In genomic region chr15:30845565-30845964, GRCh38 we compare ENCODE assay signal across 7 cellular contexts. TPM values are rescaled to one million over a fixed set of nuclear protein-coding genes. Genes with fewer than 3 reads are reported as not detected.
DNase-seq lines count a peak whose midpoint lies in the region; ATAC-seq and TF ChIP-seq lines count a peak whose summit lies in the region.
"Not testable (repeated sequence)": the region's sequence is repeated elsewhere in the genome, so short reads cannot be mapped to it uniquely, and the experiment has no call there.

No MANE protein-coding gene starts in this region.

- H3K4me1 Mint-ChIP-seq in Calu3 (ENCODE audit: low read depth, unreplicated experiment); brain; neural progenitor cell: not testable (repeated sequence)
- peaks cover 29% of the 10 kb centered on the region for H3K4me1 Mint-ChIP-seq in T-helper 17 cell
- peaks cover 37% of the 10 kb centered on the region for H3K4me1 Mint-ChIP-seq in activated T-cell treated with anti-CD3 and anti-CD28 coated beads, Interleukin-2, amount 50 U/mL, for 24 hours (ENCODE audit: low read depth)
- H3K4me1 Mint-ChIP-seq in activated naive CD4-positive, alpha-beta T cell treated with anti-CD3 and anti-CD28 coated beads, Interleukin-2, amount 50 U/mL, for 24 hours: peaks cover 51% of the 10 kb centered on the region
- H3K4me1 Mint-ChIP-seq in naive thymus-derived CD4-positive, alpha-beta T cell: peaks cover 22 to 62% (median 42%) of the 10 kb centered on the region in 7 donors

- TF ChIP-seq CTCF in Calu3 (IDR thresholded peaks at IDR 0.05; ENCODE audit: unreplicated experiment); brain (conservative IDR thresholded peaks at IDR 0.05); neural progenitor cell (IDR thresholded peaks at IDR 0.05): not testable (repeated sequence)

- H3K36me3 Mint-ChIP-seq in Calu3 (ENCODE audit: insufficient read depth, unreplicated experiment); activated naive CD4-positive, alpha-beta T cell treated with anti-CD3 and anti-CD28 coated beads, Interleukin-2, amount 50 U/mL, for 24 hours; brain; neural progenitor cell: not testable (repeated sequence)
- peaks cover 15% of the 10 kb centered on the region for H3K36me3 Mint-ChIP-seq in T-helper 17 cell (ENCODE audit: low read depth)
- peaks cover 68% of the 10 kb centered on the region for H3K36me3 Mint-ChIP-seq in activated T-cell treated with anti-CD3 and anti-CD28 coated beads, Interleukin-2, amount 50 U/mL, for 24 hours (ENCODE audit: low read depth)
- H3K36me3 Mint-ChIP-seq in naive thymus-derived CD4-positive, alpha-beta T cell: peaks cover 0 to 70% (median 14%) of the 10 kb centered on the region in 5 donors

- not testable (repeated sequence) for H3F3A ChIP-seq in neural progenitor cell (ENCODE audit: low read depth)

- DNase-seq in Calu3; T-helper 17 cell; activated T-cell treated with anti-CD3 and anti-CD28 coated beads, Interleukin-2, amount 50 U/mL, for 24 hours; naive thymus-derived CD4-positive, alpha-beta T cell; neural progenitor cell (ENCODE audit: low spot score): not testable (repeated sequence)

- POLR2A ChIA-PET in naive thymus-derived CD4-positive, alpha-beta T cell (lab: Charles Lee): interaction anchor here (0.6 to 0.7 kb wide), 2 partner anchors 15 to 128 kb away, joined by 3 read pairs; no protein-coding TSS in a partner anchor

- H3K27me3 Mint-ChIP-seq in Calu3 (ENCODE audit: unreplicated experiment); T-helper 17 cell; activated T-cell treated with anti-CD3 and anti-CD28 coated beads, Interleukin-2, amount 50 U/mL, for 24 hours; activated naive CD4-positive, alpha-beta T cell treated with anti-CD3 and anti-CD28 coated beads, Interleukin-2, amount 50 U/mL, for 24 hours; brain; naive thymus-derived CD4-positive, alpha-beta T cell; neural progenitor cell (ENCODE audit: insufficient read depth, low read depth): not testable (repeated sequence)

- H4K20me1 ChIP-seq in neural progenitor cell (ENCODE audit: low read depth): not testable (repeated sequence)

- H3K4me3 ChIP-seq in naive thymus-derived CD4-positive, alpha-beta T cell (ENCODE audit: low read length); neural progenitor cell: not testable (repeated sequence)

- not testable (repeated sequence) for H3K27me3 ChIP-seq in naive thymus-derived CD4-positive, alpha-beta T cell (ENCODE audit: control insufficient read depth in 2 of 2, insufficient read depth in 2 of 2, low read length in 2 of 2); neural progenitor cell

- intact Hi-C loops in Calu3 (cut with micrococcal nuclease; ENCODE audit: unreplicated experiment): not testable (repeated sequence)
- intact Hi-C loops in naive thymus-derived CD4-positive, alpha-beta T cell (cut with micrococcal nuclease): loop anchor here (10.0 kb wide), 3 partner anchors 59 to 479 kb away; partner anchors contain the start of genes FAN1 (in 2 of the 2), KLF13 (in 1 of the 2) and MTMR10 (in 1 of the 2)

- H2AFZ ChIP-seq in neural progenitor cell (replicated peaks): not testable (repeated sequence)

- not testable (repeated sequence) for H3K9ac ChIP-seq in neural progenitor cell

- not testable (repeated sequence) for H3K9me3 ChIP-seq in T-helper 17 cell (ENCODE audit: control insufficient read depth, low read length, poor library complexity, severe bottlenecking); naive thymus-derived CD4-positive, alpha-beta T cell (ENCODE audit: control insufficient read depth in 2 of 3, low read length in 3 of 3); neural progenitor cell (ENCODE audit: low read depth)

- not testable (repeated sequence) for H3K4me2 ChIP-seq in neural progenitor cell

- H3K4me1 ChIP-seq in naive thymus-derived CD4-positive, alpha-beta T cell (ENCODE audit: control insufficient read depth in 2 of 2, insufficient read depth in 2 of 2, low read length in 2 of 2): peaks cover 3 to 28% of the 10 kb centered on the region in 2 donors
- H3K4me1 ChIP-seq in neural progenitor cell: not testable (repeated sequence)

- not testable (repeated sequence) for BruUV-seq in Calu3 (replicated peaks; lab: Mats Ljungman, UMichigan)

- not testable (repeated sequence) for H3K27ac ChIP-seq in naive thymus-derived CD4-positive, alpha-beta T cell (ENCODE audit: low read depth, low read length); neural progenitor cell

- H3K9me3 Mint-ChIP-seq in Calu3 (ENCODE audit: low read depth, unreplicated experiment); activated T-cell treated with anti-CD3 and anti-CD28 coated beads, Interleukin-2, amount 50 U/mL, for 24 hours; activated naive CD4-positive, alpha-beta T cell treated with anti-CD3 and anti-CD28 coated beads, Interleukin-2, amount 50 U/mL, for 24 hours; naive thymus-derived CD4-positive, alpha-beta T cell; neural progenitor cell: not testable (repeated sequence)
- peaks cover 8 to 20% (median 11%) of the 10 kb centered on the region in 5 experiments for H3K9me3 Mint-ChIP-seq in brain

- ATAC-seq in T-helper 17 cell; naive thymus-derived CD4-positive, alpha-beta T cell: not testable (repeated sequence)

- not testable (repeated sequence) for H3K79me2 ChIP-seq in neural progenitor cell (ENCODE audit: low read depth)

- H3K36me3 ChIP-seq in naive thymus-derived CD4-positive, alpha-beta T cell (ENCODE audit: control insufficient read depth in 2 of 3, insufficient read depth in 3 of 3, low read length in 3 of 3); neural progenitor cell: not testable (repeated sequence)

- H3K4me3 Mint-ChIP-seq in Calu3 (ENCODE audit: low read depth, unreplicated experiment); T-helper 17 cell; activated T-cell treated with anti-CD3 and anti-CD28 coated beads, Interleukin-2, amount 50 U/mL, for 24 hours; activated naive CD4-positive, alpha-beta T cell treated with anti-CD3 and anti-CD28 coated beads, Interleukin-2, amount 50 U/mL, for 24 hours; brain; naive thymus-derived CD4-positive, alpha-beta T cell; neural progenitor cell: not testable (repeated sequence)

- H3K27ac Mint-ChIP-seq in Calu3 (ENCODE audit: unreplicated experiment) (peak overlapping the region; percentile 39), T-helper 17 cell (peak overlapping the region; percentile 6), brain (peak overlapping the region in 3 of 5 experiments; percentile 26 to 42 (median 28)), neural progenitor cell (peak overlapping the region; percentile 9)
- peak overlapping the region; percentile 79 for H3K27ac Mint-ChIP-seq in activated T-cell treated with anti-CD3 and anti-CD28 coated beads, Interleukin-2, amount 50 U/mL, for 24 hours
- H3K27ac Mint-ChIP-seq in activated naive CD4-positive, alpha-beta T cell treated with anti-CD3 and anti-CD28 coated beads, Interleukin-2, amount 50 U/mL, for 24 hours: peak overlapping the region; percentile 33
- peak overlapping the region in 5 of 9 donors; percentile 15 to 73 (median 56) for H3K27ac Mint-ChIP-seq in naive thymus-derived CD4-positive, alpha-beta T cell

- CTCF ChIA-PET in Calu3 (lab: Charles Lee): not testable (repeated sequence)
- CTCF ChIA-PET in naive thymus-derived CD4-positive, alpha-beta T cell (lab: Charles Lee): interaction anchor here (0.6 to 1.5 kb wide), 5 partner anchors 14 to 442 kb away, joined by 3 to 5 read pairs (median 3); no protein-coding TSS in a partner anchor

RNA-seq across cellular contexts. Expression of gene FAN1, which starts 58.1 kb away (rescaled TPM):
- total RNA-seq in Calu3 (2022): 6.3 TPM in 2 replicates
- total RNA-seq in T-helper 17 cell: 10 to 100 TPM; 23.2 to 28.4 TPM
- 6.6 TPM for polyA plus RNA-seq in brain (ENCODE audit: insufficient read depth, low read depth, low replicate concordance)
- 10 to 100 TPM; 24.0 to 29.5 (median 28.2) TPM for total RNA-seq in naive thymus-derived CD4-positive, alpha-beta T cell
- 10 to 100 TPM in 1 of 2 donors, 1 to 10 TPM in 1; 9.6 to 10.5 TPM for polyA plus RNA-seq in naive thymus-derived CD4-positive, alpha-beta T cell
- total RNA-seq in neural progenitor cell (ENCODE audit: low replicate concordance): 32.0 and 35.3 TPM in 2 replicates

Comparison
In these comparisons a context has a peak if more than half of its experiments do, and no peak if none do; other contexts are left out.
1. H3K27ac Mint-ChIP-seq: peak in every context shown above with its lines; median percentile 79 in activated T-cell treated with anti-CD3 and anti-CD28 coated beads, Interleukin-2, amount 50 U/mL, for 24 hours; 56 in naive thymus-derived CD4-positive, alpha-beta T cell; 39 in Calu3; 33 in activated naive CD4-positive, alpha-beta T cell treated with anti-CD3 and anti-CD28 coated beads, Interleukin-2, amount 50 U/mL, for 24 hours; 28 in brain; 9 in neural progenitor cell; 6 in T-helper 17 cell.